Comparison of ENCODE assay signal across 1 cellular context in genomic region chr1:21024918-21025317, GRCh38.
TF ChIP-seq lines count a peak whose summit lies in the region.

No MANE protein-coding gene starts in this region.

TF ChIP-seq in H1, 55 proteins besides CTCF, POLR2A, EP300 and RAD21 (continued from another document):
- TF ChIP-seq CHD7 (IDR thresholded peaks at IDR 0.05; ENCODE audit: insufficient replicate concordance, low read length) (no peak), CREB1 (IDR thresholded peaks at IDR 0.05) (no peak), CEBPB (IDR thresholded peaks at IDR 0.05; ENCODE audit: low read depth, low read length) (no peak)
